Comparison of ENCODE assay signal across 1 cellular context in the genomic region with DNA sequence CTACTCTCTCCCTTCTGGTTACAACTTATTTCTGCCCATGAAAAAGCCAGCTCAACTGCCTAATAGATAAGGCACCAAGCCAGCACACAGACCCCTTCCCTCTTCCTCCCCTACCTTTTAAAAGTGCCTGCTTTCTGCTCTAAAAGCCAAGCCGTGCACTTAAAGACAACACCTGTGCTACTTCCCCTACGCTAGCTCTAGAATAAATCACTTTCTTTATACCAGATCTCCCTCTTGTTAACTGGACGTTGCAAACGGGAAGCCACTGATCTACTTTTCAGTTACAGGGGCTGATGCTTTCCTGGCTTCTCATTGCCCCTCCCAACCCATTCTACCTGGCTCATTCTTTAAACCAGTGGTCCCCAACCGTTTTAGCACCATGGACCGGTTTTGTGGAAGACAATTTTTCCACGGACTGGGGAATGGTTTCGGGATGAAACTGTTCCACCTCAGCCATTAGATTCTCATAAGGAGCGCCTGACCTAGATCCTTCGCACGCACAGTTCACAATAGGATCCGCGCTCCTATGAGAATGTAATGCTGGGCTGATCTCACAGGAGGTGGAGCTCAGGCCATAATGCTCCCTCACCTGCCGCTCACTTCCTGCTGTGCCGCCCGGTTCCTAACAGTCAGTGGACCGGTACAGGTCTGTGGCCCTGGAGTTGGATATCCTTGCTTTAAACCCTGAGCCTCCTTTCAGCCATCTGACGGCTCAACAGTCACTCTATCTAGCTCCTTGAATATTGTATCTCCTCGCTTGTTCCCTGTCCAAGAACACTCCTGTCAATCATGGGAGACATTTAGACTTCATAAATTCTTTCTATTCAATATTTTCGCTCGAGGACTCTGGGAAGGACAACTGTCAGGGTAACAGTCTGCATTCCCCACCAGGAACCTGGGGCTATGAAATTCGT.
TF ChIP-seq lines count a peak whose summit lies in the region.

No MANE protein-coding gene starts in this region.

TF ChIP-seq in K562, 482 proteins besides CTCF, POLR2A, EP300 and RAD21:
- no peak for TF ChIP-seq MCM7 (IDR thresholded peaks at IDR 0.05)
- TF ChIP-seq, protein P1, sequence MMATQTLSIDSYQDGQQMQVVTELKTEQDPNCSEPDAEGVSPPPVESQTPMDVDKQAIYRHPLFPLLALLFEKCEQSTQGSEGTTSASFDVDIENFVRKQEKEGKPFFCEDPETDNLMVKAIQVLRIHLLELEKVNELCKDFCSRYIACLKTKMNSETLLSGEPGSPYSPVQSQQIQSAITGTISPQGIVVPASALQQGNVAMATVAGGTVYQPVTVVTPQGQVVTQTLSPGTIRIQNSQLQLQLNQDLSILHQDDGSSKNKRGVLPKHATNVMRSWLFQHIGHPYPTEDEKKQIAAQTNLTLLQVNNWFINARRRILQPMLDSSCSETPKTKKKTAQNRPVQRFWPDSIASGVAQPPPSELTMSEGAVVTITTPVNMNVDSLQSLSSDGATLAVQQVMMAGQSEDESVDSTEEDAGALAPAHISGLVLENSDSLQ (IDR thresholded peaks at IDR 0.05) = peak; percentile 53
- TF ChIP-seq ZNF263 (CRISPR knock-in tag; IDR thresholded peaks at IDR 0.05; ENCODE audit: borderline replicate concordance) = no peak
- TF ChIP-seq CBFA2T3 (IDR thresholded peaks at IDR 0.05) = no peak
- 0 out of 3 replicates have a peak, but pooled peaks of 1 of the 2 experiments have one; percentile 19 for TF ChIP-seq CBX3 (IDR thresholded peaks at IDR 0.05; ENCODE audit: borderline replicate concordance in 1 of 2, low read length in 2 of 2)
- TF ChIP-seq SMAD2 (IDR thresholded peaks at IDR 0.05; ENCODE audit: low read depth, low read length) = no peak
- TF ChIP-seq, protein P2, sequence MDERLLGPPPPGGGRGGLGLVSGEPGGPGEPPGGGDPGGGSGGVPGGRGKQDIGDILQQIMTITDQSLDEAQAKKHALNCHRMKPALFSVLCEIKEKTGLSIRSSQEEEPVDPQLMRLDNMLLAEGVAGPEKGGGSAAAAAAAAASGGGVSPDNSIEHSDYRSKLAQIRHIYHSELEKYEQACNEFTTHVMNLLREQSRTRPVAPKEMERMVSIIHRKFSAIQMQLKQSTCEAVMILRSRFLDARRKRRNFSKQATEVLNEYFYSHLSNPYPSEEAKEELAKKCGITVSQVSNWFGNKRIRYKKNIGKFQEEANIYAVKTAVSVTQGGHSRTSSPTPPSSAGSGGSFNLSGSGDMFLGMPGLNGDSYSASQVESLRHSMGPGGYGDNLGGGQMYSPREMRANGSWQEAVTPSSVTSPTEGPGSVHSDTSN (CRISPR knock-in tag; IDR thresholded peaks at IDR 0.05; ENCODE audit: low read depth) = no peak
- TF ChIP-seq, protein P2 (tag; conservative IDR thresholded peaks at IDR 0.05; ENCODE audit: low read depth) = peak; percentile 37; the same call in 1 of the 2 replicates
- no peak for TF ChIP-seq XRCC4 (IDR thresholded peaks at IDR 0.05; ENCODE audit: extremely low read depth, insufficient read depth, insufficient read length)
- TF ChIP-seq, protein P3, sequence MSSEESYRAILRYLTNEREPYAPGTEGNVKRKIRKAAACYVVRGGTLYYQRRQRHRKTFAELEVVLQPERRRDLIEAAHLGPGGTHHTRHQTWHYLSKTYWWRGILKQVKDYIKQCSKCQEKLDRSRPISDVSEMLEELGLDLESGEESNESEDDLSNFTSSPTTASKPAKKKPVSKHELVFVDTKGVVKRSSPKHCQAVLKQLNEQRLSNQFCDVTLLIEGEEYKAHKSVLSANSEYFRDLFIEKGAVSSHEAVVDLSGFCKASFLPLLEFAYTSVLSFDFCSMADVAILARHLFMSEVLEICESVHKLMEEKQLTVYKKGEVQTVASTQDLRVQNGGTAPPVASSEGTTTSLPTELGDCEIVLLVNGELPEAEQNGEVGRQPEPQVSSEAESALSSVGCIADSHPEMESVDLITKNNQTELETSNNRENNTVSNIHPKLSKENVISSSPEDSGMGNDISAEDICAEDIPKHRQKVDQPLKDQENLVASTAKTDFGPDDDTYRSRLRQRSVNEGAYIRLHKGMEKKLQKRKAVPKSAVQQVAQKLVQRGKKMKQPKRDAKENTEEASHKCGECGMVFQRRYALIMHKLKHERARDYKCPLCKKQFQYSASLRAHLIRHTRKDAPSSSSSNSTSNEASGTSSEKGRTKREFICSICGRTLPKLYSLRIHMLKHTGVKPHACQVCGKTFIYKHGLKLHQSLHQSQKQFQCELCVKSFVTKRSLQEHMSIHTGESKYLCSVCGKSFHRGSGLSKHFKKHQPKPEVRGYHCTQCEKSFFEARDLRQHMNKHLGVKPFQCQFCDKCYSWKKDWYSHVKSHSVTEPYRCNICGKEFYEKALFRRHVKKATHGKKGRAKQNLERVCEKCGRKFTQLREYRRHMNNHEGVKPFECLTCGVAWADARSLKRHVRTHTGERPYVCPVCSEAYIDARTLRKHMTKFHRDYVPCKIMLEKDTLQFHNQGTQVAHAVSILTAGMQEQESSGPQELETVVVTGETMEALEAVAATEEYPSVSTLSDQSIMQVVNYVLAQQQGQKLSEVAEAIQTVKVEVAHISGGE (CRISPR knock-in tag; IDR thresholded peaks at IDR 0.05) = peak in 1 of 3 experiments; percentile 43; a peak in 1 of 6 replicates
- peak; percentile 88; the same call in 1 of the 2 replicates for TF ChIP-seq DIDO1 (tag; IDR thresholded peaks at IDR 0.05; ENCODE audit: low read depth)
- TF ChIP-seq ZNF717 (CRISPR knock-in tag; IDR thresholded peaks at IDR 0.05) = no peak
